In the genomic region with DNA sequence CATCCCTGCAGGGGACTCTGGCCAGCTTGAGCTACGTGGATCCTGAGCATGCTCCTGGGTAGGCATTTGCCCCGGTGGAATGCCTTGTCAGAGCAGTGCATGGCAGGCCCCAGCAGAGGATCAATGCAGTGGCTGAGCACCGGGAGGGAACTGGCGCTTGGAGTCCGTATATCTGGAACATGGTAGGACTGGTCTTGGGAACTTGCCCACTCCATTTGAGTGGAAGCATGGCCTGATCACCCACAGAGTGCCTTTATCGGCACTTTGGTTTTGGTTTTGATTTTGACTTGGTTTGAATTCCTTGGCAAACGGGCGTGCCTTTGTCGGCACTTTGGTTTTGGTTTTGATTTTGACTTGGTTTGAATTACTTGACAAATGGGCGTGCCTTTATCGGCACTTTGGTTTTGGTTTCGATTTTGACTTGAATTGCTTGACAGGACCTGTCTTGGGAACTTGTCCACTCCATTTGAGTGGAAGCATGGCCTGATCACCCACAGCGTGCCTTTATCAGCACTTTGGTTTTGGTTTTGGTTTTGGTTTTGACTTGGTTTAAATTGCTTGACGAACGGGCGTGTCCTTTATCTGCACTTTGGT, we compare ENCODE assay signal across 7 cellular contexts. TPM values are rescaled to one million over a fixed set of nuclear protein-coding genes. Genes with fewer than 3 reads are reported as not detected.
DNase-seq lines count a peak whose midpoint lies in the region; TF ChIP-seq lines count a peak whose summit lies in the region.
"Not testable (repeated sequence)": the region's sequence is repeated elsewhere in the genome, so short reads cannot be mapped to it uniquely, and the experiment has no call there.

No MANE protein-coding gene starts in this region.

- H3K79me1 ChIP-seq in mesenchymal stem cell (replicated peaks; ENCODE audit: low read length, poor library complexity, severe bottlenecking), result not testable (repeated sequence)

- not testable (repeated sequence) for H4K91ac ChIP-seq in mesenchymal stem cell (ENCODE audit: low read length)

- not testable (repeated sequence) for H2BK5ac ChIP-seq in mesenchymal stem cell (ENCODE audit: low read depth, low read length, poor library complexity, severe bottlenecking)

- H2BK15ac ChIP-seq in mesenchymal stem cell (ENCODE audit: low read depth, poor library complexity, severe bottlenecking), result not testable (repeated sequence)

- not testable (repeated sequence) for H2AFZ ChIP-seq in mesenchymal stem cell (ENCODE audit: low read depth, low read length)

- H3K4me2 ChIP-seq in mesenchymal stem cell (ENCODE audit: low read length, poor library complexity, severe bottlenecking), result not testable (repeated sequence)

- TF ChIP-seq CTCF in GM06990 (IDR thresholded peaks at IDR 0.05; ENCODE audit: insufficient read depth, low read length, poor library complexity, severe bottlenecking), result not testable (repeated sequence)

- H2BK120ac ChIP-seq in mesenchymal stem cell (ENCODE audit: low read depth, low read length), result not testable (repeated sequence)

- H2AK5ac ChIP-seq in mesenchymal stem cell (ENCODE audit: low read length, severe bottlenecking), result not testable (repeated sequence)

- DNase-seq in GM06990 (ENCODE audit: extremely low read depth, insufficient read length), result not testable (repeated sequence)
- DNase-seq in MV-4-11 (lab: John Stamatoyannopoulos, UW), result peak; percentile 60
- peak; percentile 73 for DNase-seq in SW480 (ENCODE audit: low spot score)
- DNase-seq in activated T-cell treated with anti-CD3 and anti-CD28 coated beads for 24 hours (ENCODE audit: low read depth), result peak; percentile 58
- DNase-seq in effector CD4-positive, alpha-beta T cell, result peak; percentile 9
- peak; percentile 8 for DNase-seq in mesenchymal stem cell
- DNase-seq in stimulated activated CD4-positive, alpha-beta T cell treated with anti-CD3 and anti-CD28 coated beads, Interleukin-2, amount 100 ng/mL, for 24 hours, result peak; percentile 40 to 63

- WGBS in mesenchymal stem cell, result 91% methylated on average over 16 of the region's 16 CpGs

- not testable (repeated sequence) for H3K23ac ChIP-seq in mesenchymal stem cell (ENCODE audit: low read length in 2 of 2)

- not testable (repeated sequence) for H3K9ac ChIP-seq in mesenchymal stem cell (ENCODE audit: low read length)

- not testable (repeated sequence) for H3K27ac ChIP-seq in mesenchymal stem cell (ENCODE audit: low read length, poor library complexity, severe bottlenecking)

- not testable (repeated sequence) for H4K8ac ChIP-seq in mesenchymal stem cell (ENCODE audit: low read length)

- not testable (repeated sequence) for H3K36me3 ChIP-seq in GM06990 (ENCODE audit: control insufficient read depth, insufficient read depth, low read length); mesenchymal stem cell (ENCODE audit: control insufficient read depth in 1 of 2, insufficient read depth in 2 of 2, low read depth in 1 of 2, low read length in 2 of 2)

- not testable (repeated sequence) for H3K9me3 ChIP-seq in mesenchymal stem cell (ENCODE audit: control insufficient read depth, low read length)

- not testable (repeated sequence) for H3K4ac ChIP-seq in mesenchymal stem cell (ENCODE audit: low read depth in 1 of 2, low read length in 2 of 2)

- H3K4me3 ChIP-seq in GM06990 (replicated peaks; ENCODE audit: low read depth, low read length) (peak overlapping the region; percentile 43), mesenchymal stem cell (ENCODE audit: insufficient read depth in 1 of 2, low read depth in 1 of 2, low read length in 2 of 2) (peak overlapping the region in 1 of 2 experiments; percentile 58)

- H3K18ac ChIP-seq in mesenchymal stem cell (ENCODE audit: low read depth in 1 of 2, low read length in 2 of 2), result not testable (repeated sequence)

- H3K14ac ChIP-seq in mesenchymal stem cell (ENCODE audit: low read length in 2 of 2), result not testable (repeated sequence)

- not testable (repeated sequence) for H3K4me1 ChIP-seq in mesenchymal stem cell (ENCODE audit: control insufficient read depth, insufficient read depth, low read depth, low read length)

- H3K27me3 ChIP-seq in GM06990 (replicated peaks; ENCODE audit: control insufficient read depth, insufficient read depth, low read length), result not testable (repeated sequence)
- H3K27me3 ChIP-seq in mesenchymal stem cell (ENCODE audit: control insufficient read depth in 1 of 2, insufficient read depth in 1 of 2, low read length in 2 of 2), result peaks cover 6 to 21% of the 10 kb centered on the region in 2 experiments

- not testable (repeated sequence) for H2BK12ac ChIP-seq in mesenchymal stem cell (ENCODE audit: low read length in 2 of 2)

RNA-seq across cellular contexts. Expression of a gene that starts 21.3 kb away (rescaled TPM):
- polyA plus RNA-seq in mesenchymal stem cell (2013, experiment 1 of 2), result not detected
- polyA plus RNA-seq in mesenchymal stem cell (2013, experiment 2 of 2), result not detected
